Comparison of ENCODE assay signal across 24 cellular contexts in genomic region chr6:12171735-12172134, GRCh38.
A peak's percentile ranks its signal among the peaks of the same experiment; 100 is the strongest.
DNase-seq lines count a peak whose midpoint lies in the region; ATAC-seq, FAIRE-seq and TF ChIP-seq lines count a peak whose summit lies in the region.
"Had no signal": no experiment of that assay in that cellular context is flagged by ENCODE, and none has a peak within 500 bp of the region (broad histone marks: within the 10 kb centered on the region; RNA-seq: fewer than 3 reads in every experiment).

No MANE protein-coding gene starts in this region.

- H2BK15ac ChIP-seq in mesenchymal stem cell (ENCODE audit: low read depth, poor library complexity, severe bottlenecking): no peak overlapping the region

- H3K27ac Mint-ChIP-seq in GM23338 (peak overlapping the region; percentile 85), neural crest cell (ENCODE audit: unreplicated experiment) (peak overlapping the region; percentile 40), chondrocyte (ENCODE audit: unreplicated experiment) (no peak overlapping the region)
- H3K27ac Mint-ChIP-seq: CD4-positive, alpha-beta T cell; IgD-negative memory B cell had no signal

- no TSS peak for BruUV-seq in K562 (replicated peaks; lab: Mats Ljungman, UMichigan)

- no peak overlapping the region for H2AK5ac ChIP-seq in mesenchymal stem cell (ENCODE audit: low read length, severe bottlenecking)

- H3K9me2 ChIP-seq in GM23338 (ENCODE audit: insufficient read depth): no peaks in the 10 kb centered on the region

- peak overlapping the region; percentile 61 for H3K4me2 ChIP-seq in GM23338
- H3K4me2 ChIP-seq in K562 (ENCODE audit: insufficient read depth, low read length): no peak overlapping the region
- no peak overlapping the region for H3K4me2 ChIP-seq in mesenchymal stem cell (ENCODE audit: low read length, poor library complexity, severe bottlenecking)
- H3K4me2 ChIP-seq: A549 had no signal

- intact Hi-C loops in K562 (cut with micrococcal nuclease): no loop called here

- H4K20me1 ChIP-seq in GM23338 (replicated peaks; ENCODE audit: insufficient read depth): no peaks in the 10 kb centered on the region
- H4K20me1 ChIP-seq in K562 (replicated peaks; ENCODE audit: control insufficient read depth, insufficient read depth, low read length): no peaks in the 10 kb centered on the region

- TF ChIP-seq CTCF in GM23338 (conservative IDR thresholded peaks at IDR 0.05; ENCODE audit: low read depth in 2 of 2) (no peak), K562 (IDR thresholded peaks at IDR 0.05 in 2 of 3, conservative IDR thresholded peaks at IDR 0.05 in 1 of 3; ENCODE audit: insufficient read depth in 2 of 3, low read depth in 1 of 3, low read length in 3 of 3) (no peak), neural crest cell (conservative IDR thresholded peaks at IDR 0.05) (no peak), chondrocyte (IDR thresholded peaks at IDR 0.05) (no peak)

- peak overlapping the region; percentile 88; the same call in 1 of the 2 replicates for H3K27ac ChIP-seq in GM23338 (ENCODE audit: low read depth)
- peak overlapping the region; percentile 39; the same call in 1 of the 2 replicates for H3K27ac ChIP-seq in HUES64 (ENCODE audit: low read depth, low read length)
- no peak overlapping the region for H3K27ac ChIP-seq in K562 (ENCODE audit: extremely low read depth, low read depth, low read length)
- no peak overlapping the region for H3K27ac ChIP-seq in mesenchymal stem cell (ENCODE audit: low read length, poor library complexity, severe bottlenecking)
- H3K27ac ChIP-seq: 22Rv1, A549, C4-2B, GM23248 had no signal

- no peak overlapping the region for H4K8ac ChIP-seq in mesenchymal stem cell (ENCODE audit: low read length)

- H3K36me3 Mint-ChIP-seq in GM23338 (ENCODE audit: low read depth): peaks cover 1% of the 10 kb centered on the region; the same call in 1 of the 3 replicates
- no peaks in the 10 kb centered on the region for H3K36me3 Mint-ChIP-seq in neural crest cell (ENCODE audit: low read depth)
- no peaks in the 10 kb centered on the region for H3K36me3 Mint-ChIP-seq in chondrocyte (ENCODE audit: low read depth)
- H3K36me3 Mint-ChIP-seq: IgD-negative memory B cell had no signal

- no peaks in the 10 kb centered on the region for H3K79me1 ChIP-seq in mesenchymal stem cell (replicated peaks; ENCODE audit: low read length, poor library complexity, severe bottlenecking)

- H3K27me3 ChIP-seq in GM23338 (ENCODE audit: insufficient read depth): no peaks in the 10 kb centered on the region
- no peaks in the 10 kb centered on the region for H3K27me3 ChIP-seq in HUES64 (ENCODE audit: insufficient read depth, low read length)
- H3K27me3 ChIP-seq in K562 (ENCODE audit: control insufficient read depth in 2 of 2, insufficient read depth in 2 of 2, low read length in 2 of 2): peaks cover 14 to 17% of the 10 kb centered on the region in 2 experiments; a peak in 4 of 5 replicates
- no peaks in the 10 kb centered on the region for H3K27me3 ChIP-seq in mesenchymal stem cell (ENCODE audit: control insufficient read depth in 1 of 2, insufficient read depth in 1 of 2, low read length in 2 of 2)

- CTCF ChIA-PET in K562 (lab: Yijun Ruan, JAX; ENCODE audit: low intra/inter-chr PET ratio): no interaction called here

- no peaks in the 10 kb centered on the region for H3K9me3 ChIP-seq in HUES64 (ENCODE audit: insufficient read depth, low read depth, low read length)
- no peaks in the 10 kb centered on the region for H3K9me3 ChIP-seq in K562 (replicated peaks; ENCODE audit: control insufficient read depth, insufficient read depth, low read depth, low read length)
- H3K9me3 ChIP-seq in mesenchymal stem cell (ENCODE audit: control insufficient read depth, low read length): no peaks in the 10 kb centered on the region
- H3K9me3 ChIP-seq: A549, Caco-2 had no signal

- POLR2A ChIA-PET in K562 (lab: Yijun Ruan, JAX): interaction anchor here (0.9 to 1.7 kb wide), 3 partner anchors 9 to 16 kb away, joined by 3 to 6 read pairs (median 5); no protein-coding TSS in a partner anchor

- no peak overlapping the region for H2AFZ ChIP-seq in GM23338
- no peak overlapping the region for H2AFZ ChIP-seq in K562 (ENCODE audit: low read depth, low read length)
- H2AFZ ChIP-seq in mesenchymal stem cell (ENCODE audit: low read depth, low read length): no peak overlapping the region
- H2AFZ ChIP-seq: GM23248 had no signal

- H3K4me3 ChIP-seq in GM23338: no peak overlapping the region; the same call in 1 of the 2 replicates
- H3K4me3 ChIP-seq in HUES64 (ENCODE audit: low read length): no peak overlapping the region
- no peak overlapping the region for H3K4me3 ChIP-seq in K562
- H3K4me3 ChIP-seq in mesenchymal stem cell (ENCODE audit: insufficient read depth in 1 of 2, low read depth in 1 of 2, low read length in 2 of 2): no peak overlapping the region
- H3K4me3 ChIP-seq: A549, GM23248 had no signal

- no peak for TF ChIP-seq POLR2A in K562 (conservative IDR thresholded peaks at IDR 0.05)

- no peak overlapping the region for H2BK5ac ChIP-seq in mesenchymal stem cell (ENCODE audit: low read depth, low read length, poor library complexity, severe bottlenecking)

- H3K4me3 Mint-ChIP-seq in GM23338 (no peak overlapping the region), neural crest cell (no peak overlapping the region), chondrocyte (ENCODE audit: unreplicated experiment) (no peak overlapping the region)
- H3K4me3 Mint-ChIP-seq: CD4-positive, alpha-beta T cell; IgD-negative memory B cell had no signal

- no peak for DNase-seq in GM23338 (ENCODE audit: low spot score)
- no peak for DNase-seq in K562 (ENCODE audit: extremely low read depth in 1 of 4, low spot score in 3 of 4)
- DNase-seq in neural crest cell (ENCODE audit: low read depth, low spot score): no peak
- DNase-seq in chondrocyte (ENCODE audit: low spot score): no peak
- no peak for DNase-seq in mesenchymal stem cell
- no peak for DNase-seq in DMS114 treated with DMSO at 0.1 percent for 48 hours (lab: John Stamatoyannopoulos, UW; ENCODE audit: unreplicated experiment)
- DNase-seq in effector CD4-positive, alpha-beta T cell: no peak
- DNase-seq: AML-193; Caco-2; CD4-positive, alpha-beta T cell; DMS153; DMS79; GDM1; GM23248; H7; KG1 had no signal

- FAIRE-seq in K562 (lab: Jason Lieb, UNC): peak; percentile 26
- FAIRE-seq: A549, D721Med, GM12892, GM18507 had no signal

- H3K9me3 Mint-ChIP-seq in GM23338 (no peaks in the 10 kb centered on the region; the same call in 2 of the 3 replicates), neural crest cell (peaks cover 4% of the 10 kb centered on the region), chondrocyte (ENCODE audit: low read depth) (peaks cover 1% of the 10 kb centered on the region)

- ATAC-seq in GM23338 (peak; percentile 73), K562 (peak; percentile 61)
- ATAC-seq: A549 had no signal

- H3K4me1 ChIP-seq in GM23338 (ENCODE audit: insufficient read depth): peaks cover 47% of the 10 kb centered on the region
- peaks cover 37% of the 10 kb centered on the region for H3K4me1 ChIP-seq in HUES64 (ENCODE audit: insufficient read depth, low read length)
- no peaks in the 10 kb centered on the region for H3K4me1 ChIP-seq in K562 (replicated peaks in 1 of 2; ENCODE audit: control insufficient read depth in 2 of 2, insufficient read depth in 2 of 2, low read length in 2 of 2)
- H3K4me1 ChIP-seq in mesenchymal stem cell (ENCODE audit: control insufficient read depth, insufficient read depth, low read depth, low read length): no peaks in the 10 kb centered on the region
- H3K4me1 ChIP-seq: Caco-2 had no signal

- H3K4ac ChIP-seq in mesenchymal stem cell (ENCODE audit: low read depth in 1 of 2, low read length in 2 of 2): no peak overlapping the region

- no peak for TF ChIP-seq EP300 in K562 (IDR thresholded peaks at IDR 0.05; ENCODE audit: low read length)

- no peak overlapping the region for H2BK120ac ChIP-seq in mesenchymal stem cell (ENCODE audit: low read depth, low read length)

- no peaks in the 10 kb centered on the region for H3K9me1 ChIP-seq in K562 (ENCODE audit: control insufficient read depth, insufficient read depth, low read length)

- H4K91ac ChIP-seq in mesenchymal stem cell (ENCODE audit: low read length): no peak overlapping the region

- no peak overlapping the region for H2BK12ac ChIP-seq in mesenchymal stem cell (ENCODE audit: low read length in 2 of 2)

- no peak overlapping the region for H3K18ac ChIP-seq in mesenchymal stem cell (ENCODE audit: low read depth in 1 of 2, low read length in 2 of 2)

- TF ChIP-seq RAD21 in K562 (CRISPR knock-in tag; conservative IDR thresholded peaks at IDR 0.05 in 1 of 2, IDR thresholded peaks at IDR 0.05 in 1 of 2): no peak

- H3K36me3 ChIP-seq in GM23338 (ENCODE audit: insufficient read depth) (no peaks in the 10 kb centered on the region), HUES64 (ENCODE audit: insufficient read depth, low read length) (no peaks in the 10 kb centered on the region), K562 (ENCODE audit: control insufficient read depth, insufficient read depth, low read length) (no peaks in the 10 kb centered on the region), mesenchymal stem cell (ENCODE audit: control insufficient read depth in 1 of 2, insufficient read depth in 2 of 2, low read depth in 1 of 2, low read length in 2 of 2) (no peaks in the 10 kb centered on the region)

- H3K79me2 ChIP-seq in GM23338 (replicated peaks; ENCODE audit: insufficient read depth) (no peaks in the 10 kb centered on the region), K562 (ENCODE audit: control insufficient read depth, insufficient read depth, low read length) (no peaks in the 10 kb centered on the region)

- in situ Hi-C loops in K562 (cut with MboI): no loop called here

- 86% methylated on average over 5 of the region's 5 CpGs for WGBS in HUES64
- 22% methylated on average over 5 of the region's 5 CpGs for WGBS in K562 (ENCODE audit: insufficient coverage, low coverage, missing lambda C conversion rate)
- 93% methylated on average over 5 of the region's 5 CpGs for WGBS in mesenchymal stem cell

- H3K9ac ChIP-seq in HUES64 (ENCODE audit: low read depth, low read length): no peak overlapping the region
- H3K9ac ChIP-seq in K562 (ENCODE audit: insufficient read depth in 1 of 2, low read depth in 2 of 2, low read length in 2 of 2): no peak overlapping the region
- H3K9ac ChIP-seq in mesenchymal stem cell (ENCODE audit: low read length): no peak overlapping the region
- H3K9ac ChIP-seq: GM23248 had no signal

- H3K27me3 Mint-ChIP-seq in GM23338 (ENCODE audit: insufficient read depth, low read depth, poor library complexity): peaks cover 7% of the 10 kb centered on the region
- H3K27me3 Mint-ChIP-seq in neural crest cell (ENCODE audit: low read depth): no peaks in the 10 kb centered on the region
- no peaks in the 10 kb centered on the region for H3K27me3 Mint-ChIP-seq in chondrocyte (ENCODE audit: low read depth)
- H3K27me3 Mint-ChIP-seq: CD4-positive, alpha-beta T cell; IgD-negative memory B cell had no signal

- 0 out of 2 replicates have a peak, but pooled peaks cover 3% of the 10 kb centered on the region for H3F3A ChIP-seq in GM23338 (replicated peaks; ENCODE audit: low read depth)

- no peak overlapping the region for H3K14ac ChIP-seq in mesenchymal stem cell (ENCODE audit: low read length in 2 of 2)

- H3K23ac ChIP-seq in mesenchymal stem cell (ENCODE audit: low read length in 2 of 2): no peak overlapping the region

- peaks cover 35% of the 10 kb centered on the region for H3K4me1 Mint-ChIP-seq in GM23338
- H3K4me1 Mint-ChIP-seq in neural crest cell: peaks cover 5% of the 10 kb centered on the region
- H3K4me1 Mint-ChIP-seq in chondrocyte (ENCODE audit: low read depth): peaks cover 12% of the 10 kb centered on the region
- H3K4me1 Mint-ChIP-seq: IgD-negative memory B cell had no signal

Comparison
In these comparisons a context has a peak if more than half of its experiments do, and no peak if none do; other contexts are left out.
1. H3K27ac ChIP-seq: peak in GM23338 (single experiment) and HUES64 (single experiment); none in K562 (single experiment) and mesenchymal stem cell (single experiment).